Comparison of ENCODE assay signal across 22 cellular contexts in genomic region chr6:129994410-129994809, GRCh38.
"Had no signal": no experiment of that assay in that cellular context is flagged by ENCODE, and none has a peak within 500 bp of the region (broad histone marks: within the 10 kb centered on the region; RNA-seq: fewer than 3 reads in every experiment).

No MANE protein-coding gene starts in this region.

- H3K4me2 ChIP-seq: SK-N-SH had no signal

- ATAC-seq: K562, Panc1, PC-3, T-cell had no signal

- H3K4me3 ChIP-seq: K562 had no signal

- H3K27ac ChIP-seq: HL-60, RWPE1 had no signal

- H3K9ac ChIP-seq: SK-N-SH had no signal

- H3K9me3 ChIP-seq: SK-N-SH had no signal

- DNase-seq: NCI-H1092, NCI-H1105 treated with DMSO at 0.1 percent for 48 hours, NCI-H1417 treated with DMSO at 0.1 percent for 48 hours, NCI-H146, NCI-H1694 treated with DMSO at 0.1 percent for 48 hours, NCI-H1930, NCI-H2081, NCI-H2107, NCI-H2227 treated with DMSO at 0.1 percent for 48 hours, NCI-H524, NCI-H526 treated with DMSO at 0.1 percent for 48 hours, NCI-H774, PC-3, SHP77, SK-N-SH, SW 1271, T-cell had no signal

- FAIRE-seq: HTR-8/SVneo, K562 had no signal
